Comparison of ENCODE assay signal across 9 cellular contexts in genomic region chr22:24437820-24438328, GRCh38. TPM values are rescaled to one million over a fixed set of nuclear protein-coding genes. Genes with fewer than 3 reads are reported as not detected.
A peak's percentile ranks its signal among the peaks of the same experiment; 100 is the strongest.
DNase-seq lines count a peak whose midpoint lies in the region; ATAC-seq, FAIRE-seq and TF ChIP-seq lines count a peak whose summit lies in the region.
"Had no signal": no experiment of that assay in that cellular context is flagged by ENCODE, and none has a peak within 500 bp of the region (broad histone marks: within the 10 kb centered on the region; RNA-seq: fewer than 3 reads in every experiment).

No MANE protein-coding gene starts in this region.

- H3K27ac ChIP-seq in cardiac muscle cell (no peak overlapping the region), coronary artery (no peak overlapping the region)

- H3K9ac ChIP-seq in Loucy (ENCODE audit: low read depth, low read length, poor library complexity, severe bottlenecking) = peak overlapping the region; percentile 72

- no peak for DNase-seq in cardiac muscle cell (ENCODE audit: low read depth in 1 of 2, low spot score in 1 of 2)
- DNase-seq in left ventricle myocardium superior = no peak
- peak; percentile 22 for DNase-seq in coronary artery (ENCODE audit: low spot score)
- DNase-seq in urothelium cell line (ENCODE audit: low spot score) = no peak
- DNase-seq in A172 (ENCODE audit: low spot score) = no peak
- no peak for DNase-seq in frontal cortex (ENCODE audit: low spot score in 2 of 2)

- H3K27me3 ChIP-seq in cardiac muscle cell (no peaks in the 10 kb centered on the region), Loucy (ENCODE audit: insufficient read depth, low read length, poor library complexity, severe bottlenecking) (no peaks in the 10 kb centered on the region)

- peak overlapping the region; percentile 56 for H3K4me2 ChIP-seq in Loucy (ENCODE audit: low read depth, low read length, poor library complexity, severe bottlenecking)

- no peaks in the 10 kb centered on the region for H3K9me2 ChIP-seq in Loucy (replicated peaks; ENCODE audit: low read depth, low read length)

- peaks cover 12% of the 10 kb centered on the region; the same call in 1 of the 2 replicates for H3K79me2 ChIP-seq in Loucy (ENCODE audit: insufficient read depth, low read length)

- H3K36me3 ChIP-seq in cardiac muscle cell (no peaks in the 10 kb centered on the region), Loucy (ENCODE audit: insufficient read depth, low read length) (no peaks in the 10 kb centered on the region)

- H3K9me3 ChIP-seq in cardiac muscle cell (ENCODE audit: low read depth) (no peaks in the 10 kb centered on the region), Loucy (ENCODE audit: insufficient read depth, low read depth, low read length) (no peaks in the 10 kb centered on the region)

- peaks cover 31% of the 10 kb centered on the region for H3F3A ChIP-seq in Loucy (ENCODE audit: low read depth)

- FAIRE-seq in urothelium cell line (lab: Jason Lieb, UNC) = peak; percentile 32
- no peak for FAIRE-seq in frontal cortex (lab: Jason Lieb, UNC)

- H3K4me1 ChIP-seq in cardiac muscle cell (ENCODE audit: low read depth) (no peaks in the 10 kb centered on the region), Loucy (ENCODE audit: insufficient read depth, low read length, poor library complexity, severe bottlenecking) (peaks cover 93% of the 10 kb centered on the region)

- peak; percentile 13 for TF ChIP-seq CTCF in cardiac muscle cell (IDR thresholded peaks at IDR 0.05; ENCODE audit: low read depth, low read length)
- peak; percentile 74 for TF ChIP-seq CTCF in Loucy (conservative IDR thresholded peaks at IDR 0.05; ENCODE audit: low read length)
- TF ChIP-seq CTCF in coronary artery (IDR thresholded peaks at IDR 0.05) = no peak

- H3K4me3 ChIP-seq in cardiac muscle cell (no peak overlapping the region), Loucy (ENCODE audit: low read length, poor library complexity, severe bottlenecking) (peak overlapping the region; percentile 22), coronary artery (no peak overlapping the region)

- H4K20me1 ChIP-seq in Loucy (ENCODE audit: insufficient read depth, low read length, poor library complexity, severe bottlenecking) = no peaks in the 10 kb centered on the region

- ATAC-seq in left ventricle myocardium superior = no peak
- ATAC-seq in HG02981 (IDR thresholded peaks at IDR 0.05; ENCODE audit: unreplicated experiment) = no peak

- intact Hi-C loops in left ventricle myocardium superior (cut with micrococcal nuclease) = no loop called here

- no peak overlapping the region for H2AFZ ChIP-seq in Loucy (ENCODE audit: low read length)

RNA-seq across cellular contexts. Expression of gene ADORA2A, which starts 10.5 kb away (rescaled TPM):
- total RNA-seq in cardiac muscle cell (9.1 and 13.7 TPM in 2 replicates), left ventricle myocardium superior (4.1 TPM), frontal cortex (6.5 TPM)
- polyA plus RNA-seq in cardiac muscle cell = 4.0 and 5.9 TPM in 2 replicates
- total RNA-seq in A172 (2014; rRNA removed; shearing (Covaris generic)) = 0.52 and 5.1 TPM in 2 replicates

RNA-seq across cellular contexts. Expression of gene UPB1, which starts 57.3 kb away (rescaled TPM):
- total RNA-seq in cardiac muscle cell (0.99 and 1.6 TPM in 2 replicates), left ventricle myocardium superior (0.97 TPM), frontal cortex (0.41 TPM)
- 1.8 and 4.0 TPM in 2 replicates for polyA plus RNA-seq in cardiac muscle cell
- total RNA-seq in A172 (2014; rRNA removed; shearing (Covaris generic)) = not detected in 2 replicates
- total RNA-seq: fibroblast of lung had no signal
